ENCODE assay signal across 8 cellular contexts in genomic region chr2:85755122-85756027, GRCh38. TPM values are rescaled to one million over a fixed set of nuclear protein-coding genes. Genes with fewer than 3 reads are reported as not detected.
A peak's percentile ranks its signal among the peaks of the same experiment; 100 is the strongest.
DNase-seq lines count a peak whose midpoint lies in the region; ATAC-seq and TF ChIP-seq lines count a peak whose summit lies in the region.

No MANE protein-coding gene starts in this region.

- no peak overlapping the region for H3K27ac ChIP-seq in CD4-positive, alpha-beta T cell (ENCODE audit: low read depth, low read length)
- H3K27ac ChIP-seq in neutrophil = no peak overlapping the region

- peak; percentile 28 for ATAC-seq in CD4-positive, alpha-beta T cell (ENCODE audit: poor library complexity)

- H3K4me3 ChIP-seq in neutrophil (ENCODE audit: low read depth in 1 of 2, low read length in 1 of 2) = peak overlapping the region; percentile 59 to 76

- H3K4me3 Mint-ChIP-seq in CD4-positive, alpha-beta T cell = peak overlapping the region; percentile 74
- H3K4me3 Mint-ChIP-seq in endothelial cell (ENCODE audit: unreplicated experiment) = peak overlapping the region; percentile 88

- no peaks in the 10 kb centered on the region for H3K9me3 ChIP-seq in CD4-positive, alpha-beta T cell (ENCODE audit: control insufficient read depth, low read length)
- no peaks in the 10 kb centered on the region for H3K9me3 ChIP-seq in neutrophil

- H3K4me1 Mint-ChIP-seq in CD4-positive, alpha-beta T cell (ENCODE audit: low read depth) = peaks cover 27% of the 10 kb centered on the region
- H3K4me1 Mint-ChIP-seq in endothelial cell (ENCODE audit: unreplicated experiment) = peaks cover 8% of the 10 kb centered on the region

- H3K9me3 Mint-ChIP-seq in CD4-positive, alpha-beta T cell = no peaks in the 10 kb centered on the region
- H3K9me3 Mint-ChIP-seq in endothelial cell (ENCODE audit: unreplicated experiment) = no peaks in the 10 kb centered on the region

- H3K36me3 ChIP-seq in neutrophil = no peaks in the 10 kb centered on the region

- POLR2A ChIA-PET in CD4-positive, alpha-beta T cell (lab: Charles Lee) = no interaction called here

- in situ Hi-C loops in G401 (cut with HindIII; ENCODE audit: low sequenced_read_pairs) = no loop called here

- peaks cover 35 to 40% of the 10 kb centered on the region in 2 experiments for H3K4me1 ChIP-seq in neutrophil (ENCODE audit: control insufficient read depth in 1 of 2, insufficient read depth in 1 of 2, low read depth in 1 of 2, low read length in 1 of 2)

- H3K27ac Mint-ChIP-seq in CD4-positive, alpha-beta T cell = no peak overlapping the region
- peak overlapping the region; percentile 48 for H3K27ac Mint-ChIP-seq in endothelial cell (ENCODE audit: unreplicated experiment)

- peaks cover 84% of the 10 kb centered on the region for H3K27me3 Mint-ChIP-seq in CD4-positive, alpha-beta T cell
- peaks cover 29% of the 10 kb centered on the region for H3K27me3 Mint-ChIP-seq in endothelial cell (ENCODE audit: unreplicated experiment)

- no peak for DNase-seq in CD4-positive, alpha-beta T cell
- peak; percentile 54 for DNase-seq in NCI-H69 (lab: John Stamatoyannopoulos, UW)
- no peak for DNase-seq in endothelial cell (ENCODE audit: low spot score)
- DNase-seq in NCI-H146 treated with DMSO at 0.1 percent for 48 hours (lab: John Stamatoyannopoulos, UW; ENCODE audit: unreplicated experiment) = no peak
- no peak for DNase-seq in G401 (ENCODE audit: low spot score)
- DNase-seq in NCI-H1436 treated with DMSO at 0.1 percent for 48 hours (lab: John Stamatoyannopoulos, UW) = no peak
- no peak for DNase-seq in NCI-H1417 treated with DMSO at 0.1 percent for 48 hours (lab: John Stamatoyannopoulos, UW)

- CTCF ChIA-PET in CD4-positive, alpha-beta T cell (lab: Charles Lee) = no interaction called here

- intact Hi-C loops in CD4-positive, alpha-beta T cell (cut with DNase I, micrococcal nuclease) = no loop called here

- peaks cover 62% of the 10 kb centered on the region for H3K27me3 ChIP-seq in CD4-positive, alpha-beta T cell (ENCODE audit: control insufficient read depth, insufficient read depth, low read length)
- peaks cover 70% of the 10 kb centered on the region for H3K27me3 ChIP-seq in neutrophil

- TF ChIP-seq CTCF in CD4-positive, alpha-beta T cell (IDR thresholded peaks at IDR 0.05) = no peak
- TF ChIP-seq CTCF in endothelial cell (IDR thresholded peaks at IDR 0.05; ENCODE audit: unreplicated experiment) = no peak
- TF ChIP-seq CTCF in neutrophil (IDR thresholded peaks at IDR 0.05) = no peak

- no peaks in the 10 kb centered on the region for H3K36me3 Mint-ChIP-seq in CD4-positive, alpha-beta T cell (ENCODE audit: low read depth)
- peaks cover 3% of the 10 kb centered on the region for H3K36me3 Mint-ChIP-seq in endothelial cell (ENCODE audit: low read depth, unreplicated experiment)

RNA-seq across cellular contexts. Expression of gene ATOH8, which starts 1.6 kb away (rescaled TPM):
- not detected for total RNA-seq in CD4-positive, alpha-beta T cell
- 1.8 TPM for total RNA-seq in endothelial cell (ENCODE audit: unreplicated experiment)
- 18.9 and 25.8 TPM in 2 replicates for total RNA-seq in G401 (2014; rRNA removed; shearing (Covaris generic))
